10 cellular contexts compared by ENCODE assay signal in genomic region chr13:32940601-32941000, GRCh38.
DNase-seq lines count a peak whose midpoint lies in the region; ATAC-seq and TF ChIP-seq lines count a peak whose summit lies in the region.
"Had no signal": no experiment of that assay in that cellular context is flagged by ENCODE, and none has a peak within 500 bp of the region (broad histone marks: within the 10 kb centered on the region; RNA-seq: fewer than 3 reads in every experiment).

No MANE protein-coding gene starts in this region.

- ATAC-seq in GM21529 (IDR thresholded peaks at IDR 0.05; ENCODE audit: unreplicated experiment): peak; percentile 71
- ATAC-seq in HG03280 (IDR thresholded peaks at IDR 0.05; ENCODE audit: unreplicated experiment): no peak
- ATAC-seq in esophagus mucosa: no peak
- ATAC-seq: stimulated activated naive B cell treated with anti-CD40 and anti-IgM and Interleukin-4, amounts not matched to agents 10 μg/mL and 1 μg/mL and 100 μg/mL, for 72 hours had no signal

- DNase-seq in NCI-H82 (lab: John Stamatoyannopoulos, UW): peak; percentile 55
- peak; percentile 15 for DNase-seq in fibroblast of the aortic adventitia (ENCODE audit: low read depth)
- DNase-seq in pons (ENCODE audit: low spot score): peak; percentile 37
- no peak for DNase-seq in SW480 (ENCODE audit: low spot score)
- DNase-seq: cerebellar nuclear complex; right lobe of liver; stimulated activated naive B cell treated with anti-CD40 and anti-IgM and Interleukin-4, amounts not matched to agents 10 μg/mL and 1 μg/mL and 100 μg/mL, for 72 hours had no signal

- no peak overlapping the region for H3K4me3 ChIP-seq in fibroblast of the aortic adventitia (ENCODE audit: low read depth, low read length)
- H3K4me3 ChIP-seq: right lobe of liver had no signal

- TF ChIP-seq CTCF in fibroblast of the aortic adventitia (IDR thresholded peaks at IDR 0.05; ENCODE audit: insufficient read depth, low read length): no peak
